Comparison of ENCODE assay signal across 8 cellular contexts in the genomic region with DNA sequence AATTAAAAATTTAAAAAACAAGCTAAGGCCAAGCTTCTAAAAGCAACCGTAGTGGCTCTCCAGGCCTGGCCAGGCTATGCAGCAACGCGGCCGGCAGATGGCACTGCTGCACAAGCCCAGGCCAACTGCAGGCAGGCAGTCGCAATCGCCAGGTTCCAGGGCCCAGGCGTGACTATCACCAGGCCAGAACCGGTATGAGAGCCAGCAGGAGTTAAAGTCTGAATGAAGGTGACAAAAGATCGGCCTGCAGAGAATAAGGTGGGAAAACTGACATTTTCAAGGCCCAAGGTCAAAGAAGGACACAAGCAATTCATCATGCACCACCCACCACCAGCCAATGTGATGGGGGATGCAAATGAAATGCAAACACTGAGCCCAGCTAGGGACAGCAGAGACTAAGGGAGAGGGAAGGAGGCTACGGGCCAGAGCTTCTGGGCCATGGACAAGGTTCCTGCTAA. TPM values are rescaled to one million over a fixed set of nuclear protein-coding genes. Genes with fewer than 3 reads are reported as not detected.
DNase-seq lines count a peak whose midpoint lies in the region; ATAC-seq, FAIRE-seq and TF ChIP-seq lines count a peak whose summit lies in the region.

No MANE protein-coding gene starts in this region.

- H3K4me3 Mint-ChIP-seq in activated CD8-positive, alpha-beta memory T cell treated with anti-CD3 and anti-CD28 coated beads, Interleukin-2, amount 10 ng/mL, durations not matched to agents 7 days and 5 days: no peak overlapping the region
- H3K4me3 Mint-ChIP-seq in endothelial cell (ENCODE audit: unreplicated experiment): no peak overlapping the region

- H3K4me1 Mint-ChIP-seq in activated CD8-positive, alpha-beta memory T cell treated with anti-CD3 and anti-CD28 coated beads, Interleukin-2, amount 10 ng/mL, durations not matched to agents 7 days and 5 days: peaks cover 2% of the 10 kb centered on the region
- peaks cover 3% of the 10 kb centered on the region for H3K4me1 Mint-ChIP-seq in endothelial cell (ENCODE audit: unreplicated experiment)

- peak; percentile 84 for TF ChIP-seq CTCF in endothelial cell (IDR thresholded peaks at IDR 0.05; ENCODE audit: unreplicated experiment)

- H3K27me3 Mint-ChIP-seq in activated CD8-positive, alpha-beta memory T cell treated with anti-CD3 and anti-CD28 coated beads, Interleukin-2, amount 10 ng/mL, durations not matched to agents 7 days and 5 days: peaks cover 4% of the 10 kb centered on the region
- H3K27me3 Mint-ChIP-seq in endothelial cell (ENCODE audit: unreplicated experiment): peaks cover 1% of the 10 kb centered on the region

- peak; percentile 74 for FAIRE-seq in G401.6 (lab: Jason Lieb, UNC)

- no peaks in the 10 kb centered on the region for H3K36me3 Mint-ChIP-seq in activated CD8-positive, alpha-beta memory T cell treated with anti-CD3 and anti-CD28 coated beads, Interleukin-2, amount 10 ng/mL, durations not matched to agents 7 days and 5 days
- peaks cover 3% of the 10 kb centered on the region for H3K36me3 Mint-ChIP-seq in endothelial cell (ENCODE audit: low read depth, unreplicated experiment)

- CTCF ChIA-PET in activated CD8-positive, alpha-beta memory T cell treated with anti-CD3 and anti-CD28 coated beads, Interleukin-2, amount 10 ng/mL, durations not matched to agents 7 days and 5 days (lab: Charles Lee): interaction anchor here (0.6 to 8.0 kb wide), 32 partner anchors 8 to 344 kb away, joined by 3 to 111 read pairs (median 4); a partner anchor contains a TSS

- peak; percentile 83 for DNase-seq in NCI-H82 (lab: John Stamatoyannopoulos, UW)
- DNase-seq in activated CD8-positive, alpha-beta memory T cell treated with anti-CD3 and anti-CD28 coated beads, Interleukin-2, amount 10 ng/mL, durations not matched to agents 7 days and 5 days: peak; percentile 80
- DNase-seq in endothelial cell (ENCODE audit: low spot score): peak; percentile 85
- peak; percentile 75 for DNase-seq in midbrain (lab: John Stamatoyannopoulos, UW)
- peak; percentile 13 to 34 for DNase-seq in stimulated activated CD8-positive, alpha-beta memory T cell treated with anti-CD3 and anti-CD28 coated beads, Interleukin-15, amount 100 ng/mL, for 4 hours (ENCODE audit: low read depth in 2 of 2)

- ATAC-seq in HG03280 (IDR thresholded peaks at IDR 0.05; ENCODE audit: unreplicated experiment) (peak; percentile 76), HG03378 (IDR thresholded peaks at IDR 0.05; ENCODE audit: unreplicated experiment) (no peak)
- peak; percentile 96 for ATAC-seq in activated CD8-positive, alpha-beta memory T cell treated with anti-CD3 and anti-CD28 coated beads, Interleukin-2, amount 10 ng/mL, durations not matched to agents 7 days and 5 days

- H3K9me3 Mint-ChIP-seq in activated CD8-positive, alpha-beta memory T cell treated with anti-CD3 and anti-CD28 coated beads, Interleukin-2, amount 10 ng/mL, durations not matched to agents 7 days and 5 days (ENCODE audit: low read depth): no peaks in the 10 kb centered on the region
- no peaks in the 10 kb centered on the region for H3K9me3 Mint-ChIP-seq in endothelial cell (ENCODE audit: unreplicated experiment)

- no peak overlapping the region for H3K27ac Mint-ChIP-seq in activated CD8-positive, alpha-beta memory T cell treated with anti-CD3 and anti-CD28 coated beads, Interleukin-2, amount 10 ng/mL, durations not matched to agents 7 days and 5 days
- no peak overlapping the region for H3K27ac Mint-ChIP-seq in endothelial cell (ENCODE audit: unreplicated experiment)

RNA-seq across cellular contexts. Expression of a gene that starts 43.6 kb away (rescaled TPM):
- total RNA-seq in activated CD8-positive, alpha-beta memory T cell treated with anti-CD3 and anti-CD28 coated beads, Interleukin-2, amount 10 ng/mL, durations not matched to agents 7 days and 5 days: not detected
- total RNA-seq in endothelial cell (ENCODE audit: unreplicated experiment): 4.5 TPM

Comparison
In these comparisons a context has a peak if more than half of its experiments do, and no peak if none do; other contexts are left out.
1. DNase-seq: peak in every context shown above with its lines; median percentile 85 in endothelial cell; 83 in NCI-H82; 80 in activated CD8-positive, alpha-beta memory T cell treated with anti-CD3 and anti-CD28 coated beads, Interleukin-2, amount 10 ng/mL, durations not matched to agents 7 days and 5 days; 75 in midbrain; 24 in stimulated activated CD8-positive, alpha-beta memory T cell treated with anti-CD3 and anti-CD28 coated beads, Interleukin-15, amount 100 ng/mL, for 4 hours.